In the genomic region with DNA sequence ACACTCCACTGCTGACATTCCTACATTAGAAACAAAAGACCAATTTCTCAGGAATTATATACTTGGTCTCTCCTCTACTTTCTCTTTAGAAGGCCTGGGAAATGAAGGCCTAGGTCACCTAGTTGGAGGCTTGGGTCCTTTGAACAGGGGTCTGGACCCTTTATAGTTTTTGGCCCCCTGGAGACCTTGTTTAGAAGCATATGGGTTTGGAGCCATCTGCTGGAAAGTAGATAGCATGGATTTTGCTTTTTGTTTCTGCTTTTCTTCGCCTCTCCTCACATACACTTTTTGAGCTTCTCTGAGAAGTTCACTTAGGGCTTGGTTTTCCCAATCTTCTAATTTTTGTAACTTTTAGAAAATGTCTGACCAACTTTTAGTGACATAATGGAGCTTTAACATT, we compare ENCODE assay signal across 12 cellular contexts.
DNase-seq lines count a peak whose midpoint lies in the region; ATAC-seq and TF ChIP-seq lines count a peak whose summit lies in the region.
"Had no signal": no experiment of that assay in that cellular context is flagged by ENCODE, and none has a peak within 500 bp of the region (broad histone marks: within the 10 kb centered on the region; RNA-seq: fewer than 3 reads in every experiment).

No MANE protein-coding gene starts in this region.

- no TSS peak for BruUV-seq in HCT116 (replicated peaks; lab: Mats Ljungman, UMichigan)

- no peaks in the 10 kb centered on the region for H3K79me2 ChIP-seq in HCT116 (ENCODE audit: insufficient read depth, low read length)

- TF ChIP-seq POLR2A in HCT116 (IDR thresholded peaks at IDR 0.05; ENCODE audit: borderline replicate concordance, extremely low read depth, insufficient read depth, insufficient read length), result no peak
- TF ChIP-seq POLR2A in adrenal gland (IDR thresholded peaks at IDR 0.05), result no peak

- DNase-seq in HCT116 (ENCODE audit: low read depth, low spot score), result no peak
- no peak for DNase-seq in adrenal gland
- DNase-seq in kidney epithelial cell (ENCODE audit: low read depth), result no peak
- DNase-seq in CD1c-positive myeloid dendritic cell (ENCODE audit: extremely low spot score), result no peak
- DNase-seq in HPDE6-E6E7 (ENCODE audit: extremely low spot score), result no peak
- DNase-seq: CD4-positive, alpha-beta memory T cell; GOT3; NCI-H69; T-helper 9 cell had no signal

- peak; percentile 76 for TF ChIP-seq RAD21 in HCT116 (IDR thresholded peaks at IDR 0.05; ENCODE audit: low read depth)

- no peaks in the 10 kb centered on the region for H3K27me3 ChIP-seq in HCT116 (ENCODE audit: insufficient read depth, low read length)
- no peaks in the 10 kb centered on the region for H3K27me3 ChIP-seq in adrenal gland
- H3K27me3 ChIP-seq in kidney epithelial cell (ENCODE audit: control insufficient read depth, insufficient read depth, low read length), result no peaks in the 10 kb centered on the region

- H4K20me1 ChIP-seq in HCT116 (ENCODE audit: insufficient read depth), result no peaks in the 10 kb centered on the region

- ATAC-seq in HCT116 (no peak), GM18517 (IDR thresholded peaks at IDR 0.05; ENCODE audit: unreplicated experiment) (no peak), HG03342 (IDR thresholded peaks at IDR 0.05; ENCODE audit: unreplicated experiment) (no peak)

- no peak overlapping the region for H2AFZ ChIP-seq in HCT116 (ENCODE audit: low read depth, low read length, poor library complexity, severe bottlenecking)

- H3K27ac ChIP-seq in 22Rv1 (no peak overlapping the region), HCT116 (ENCODE audit: low read depth, low read length) (no peak overlapping the region), adrenal gland (no peak overlapping the region)

- no peaks in the 10 kb centered on the region for H3K9me2 ChIP-seq in HCT116 (ENCODE audit: insufficient read depth)

- no peak overlapping the region for H3K4me3 ChIP-seq in HCT116 (replicated peaks in 1 of 2; ENCODE audit: low read depth in 1 of 2, low read length in 2 of 2)
- no peak overlapping the region for H3K4me3 ChIP-seq in adrenal gland
- H3K4me3 ChIP-seq in kidney epithelial cell (ENCODE audit: low read depth, low read length), result no peak overlapping the region

- TF ChIP-seq CTCF in 22Rv1 (IDR thresholded peaks at IDR 0.05) (peak; percentile 45), HCT116 (IDR thresholded peaks at IDR 0.05 in 2 of 3, conservative IDR thresholded peaks at IDR 0.05 in 1 of 3; ENCODE audit: borderline replicate concordance in 1 of 3, insufficient read depth in 1 of 3, low read depth in 2 of 3, low read length in 2 of 3) (peak; percentile 46 to 52 (median 50); a peak in 4 of 6 replicates), adrenal gland (IDR thresholded peaks at IDR 0.05) (peak in 5 of 6 experiments; percentile 41 to 59 (median 47)), kidney epithelial cell (IDR thresholded peaks at IDR 0.05; ENCODE audit: insufficient read depth, low read length, poor library complexity, severe bottlenecking) (peak; percentile 20)

- WGBS in adrenal gland, 4 donors, result 85 to 93% (median 89%) methylated on average over 1 of the region's 1 CpG

- H3K9me3 ChIP-seq in HCT116 (ENCODE audit: control insufficient read depth in 1 of 2, insufficient read depth in 1 of 2, low read depth in 1 of 2, low read length in 2 of 2), result peaks cover 9 to 12% of the 10 kb centered on the region in 2 experiments; a peak in 3 of 4 replicates
- peaks cover 0 to 12% (median 0%) of the 10 kb centered on the region in 3 donors for H3K9me3 ChIP-seq in adrenal gland (replicated peaks in 1 of 3)

- H3K9ac ChIP-seq in HCT116 (ENCODE audit: low read length), result no peak overlapping the region

- H3K36me3 ChIP-seq in HCT116 (ENCODE audit: control insufficient read depth in 1 of 2, insufficient read depth in 2 of 2, low read length in 2 of 2) (no peaks in the 10 kb centered on the region), adrenal gland (replicated peaks in 1 of 2) (no peaks in the 10 kb centered on the region), kidney epithelial cell (ENCODE audit: control insufficient read depth, insufficient read depth, low read length) (no peaks in the 10 kb centered on the region)

- H3K4me2 ChIP-seq in HCT116 (ENCODE audit: low read length), result no peak overlapping the region

- CTCF ChIA-PET in HCT116 (lab: Charles Lee), result interaction anchor here (0.9 to 1.3 kb wide), 2 partner anchors 8 to 91 kb away, joined by 5 to 13 read pairs; no protein-coding TSS in a partner anchor

- intact Hi-C loops in HCT116 (cut with micrococcal nuclease) (loop anchor here (1.0 to 2.0 kb wide), 2 partner anchors 91 to 363 kb away; no protein-coding TSS in a partner anchor), adrenal gland (cut with DNase I) (loop anchor here in 1 of 2 donors (5.0 to 10.0 kb wide), 2 partner anchors 89 to 357 kb away; no protein-coding TSS in a partner anchor)

- POLR2A ChIA-PET in HCT116 (lab: Charles Lee), result no interaction called here

- no peaks in the 10 kb centered on the region for H3K4me1 ChIP-seq in HCT116 (ENCODE audit: control insufficient read depth in 1 of 2, insufficient read depth in 2 of 2, low read length in 2 of 2)
- no peaks in the 10 kb centered on the region for H3K4me1 ChIP-seq in adrenal gland (replicated peaks in 1 of 2)

- RAD21 ChIA-PET in HCT116 (lab: Charles Lee; ENCODE audit: low non-redundant PET in 1 of 2, low total read pairs in 2 of 2, uncharacterized antibody in 2 of 2, unreplicated experiment in 2 of 2), result interaction anchor here in 1 of 2 experiments (1.0 kb wide), 1 partner anchor 90 kb away, joined by 4 read pairs; no protein-coding TSS in a partner anchor

TF ChIP-seq in HCT116, 20 proteins besides CTCF, POLR2A, EP300 and RAD21 (continues in another document):
- TF ChIP-seq ZFX (IDR thresholded peaks at IDR 0.05) (no peak), REST (IDR thresholded peaks at IDR 0.05; ENCODE audit: low read depth) (no peak), YY1 (IDR thresholded peaks at IDR 0.05; ENCODE audit: extremely low read depth, insufficient replicate concordance, low read depth, low read length) (no peak), CBX3 (IDR thresholded peaks at IDR 0.05; ENCODE audit: low read depth) (no peak), EGR1 (IDR thresholded peaks at IDR 0.05; ENCODE audit: low read depth) (no peak), EZH2 (IDR thresholded peaks at IDR 0.05) (no peak), ZNF274 (IDR thresholded peaks at IDR 0.05; ENCODE audit: low read depth, low read length) (no peak), JUND (IDR thresholded peaks at IDR 0.05) (no peak), TCF7L2 (IDR thresholded peaks at IDR 0.05; ENCODE audit: borderline replicate concordance, extremely low read depth, insufficient read depth, insufficient read length) (no peak), FOSL1 (IDR thresholded peaks at IDR 0.05; ENCODE audit: low read depth) (no peak), EZH2phosphoT487 (IDR thresholded peaks at IDR 0.05; ENCODE audit: borderline replicate concordance) (no peak), ZBTB33 (IDR thresholded peaks at IDR 0.05; ENCODE audit: extremely low read depth, insufficient replicate concordance, low read length) (no peak), POLR2AphosphoS5 (IDR thresholded peaks at IDR 0.05; ENCODE audit: low read depth, low read length) (no peak), SRF (IDR thresholded peaks at IDR 0.05; ENCODE audit: low read depth) (no peak), SIN3A (IDR thresholded peaks at IDR 0.05; ENCODE audit: low read depth) (no peak), ELF1 (IDR thresholded peaks at IDR 0.05; ENCODE audit: borderline replicate concordance, low read depth) (no peak), MAX (IDR thresholded peaks at IDR 0.05) (no peak), CEBPB (IDR thresholded peaks at IDR 0.05; ENCODE audit: low read depth) (no peak)
